ENCODE assay signal across 8 cellular contexts in genomic region chr3:192566706-192567290, GRCh38.
DNase-seq lines count a peak whose midpoint lies in the region; ATAC-seq and TF ChIP-seq lines count a peak whose summit lies in the region.

No MANE protein-coding gene starts in this region.

- H3K4me3 Mint-ChIP-seq in activated T-cell treated with anti-CD3 and anti-CD28 coated beads, Interleukin-2, amount 50 U/mL, for 24 hours = no peak overlapping the region

- TF ChIP-seq CTCF in KMS-11 (conservative IDR thresholded peaks at IDR 0.05; ENCODE audit: low read depth, low read length) (peak; percentile 76), fibroblast of mammary gland (conservative IDR thresholded peaks at IDR 0.05; ENCODE audit: control insufficient read depth, insufficient read depth, low read depth, low read length) (peak; percentile 71), upper lobe of left lung (IDR thresholded peaks at IDR 0.05) (peak in 5 of 6 experiments; percentile 43 to 58 (median 51))

- H3K9ac ChIP-seq in KMS-11 = no peak overlapping the region

- DNase-seq in EH (ENCODE audit: low read depth) (peak; percentile 80), OCI-M2 (lab: John Stamatoyannopoulos, UW; ENCODE audit: unreplicated experiment) (peak; percentile 21), fibroblast of mammary gland (ENCODE audit: low read depth) (peak; percentile 85), non-pigmented ciliary epithelial cell (ENCODE audit: low read depth) (peak; percentile 74), upper lobe of left lung (peak in 1 of 2 donors; percentile 61)
- DNase-seq in activated T-cell treated with anti-CD3 and anti-CD28 coated beads, Interleukin-2, amount 50 U/mL, for 24 hours = peak; percentile 49

- H3K36me3 ChIP-seq in KMS-11 (ENCODE audit: insufficient read depth) = no peaks in the 10 kb centered on the region
- H3K36me3 ChIP-seq in upper lobe of left lung = no peaks in the 10 kb centered on the region

- H2AFZ ChIP-seq in KMS-11 (ENCODE audit: low read depth) = no peak overlapping the region

- no peaks in the 10 kb centered on the region for H3K36me3 Mint-ChIP-seq in activated T-cell treated with anti-CD3 and anti-CD28 coated beads, Interleukin-2, amount 50 U/mL, for 24 hours (ENCODE audit: low read depth)

- 12 to 15% methylated on average over 6 of the region's 6 CpGs for WGBS in upper lobe of left lung, 2 donors

- ATAC-seq in GM21786 (IDR thresholded peaks at IDR 0.05; ENCODE audit: unreplicated experiment) (peak; percentile 77), upper lobe of left lung (ENCODE audit: low FRiP score in 2 of 2) (peak; percentile 77 to 87)

- no peak overlapping the region for H3K4me3 ChIP-seq in KMS-11 (IDR thresholded peaks at IDR 0.05; ENCODE audit: insufficient read depth, low read depth, low read length)
- no peak overlapping the region for H3K4me3 ChIP-seq in fibroblast of mammary gland (ENCODE audit: control insufficient read depth, low read depth, low read length)
- H3K4me3 ChIP-seq in upper lobe of left lung = no peak overlapping the region

- H4K20me1 ChIP-seq in KMS-11 (ENCODE audit: insufficient read depth) = no peaks in the 10 kb centered on the region

- TF ChIP-seq EP300 in upper lobe of left lung (IDR thresholded peaks at IDR 0.05) = no peak

- no peaks in the 10 kb centered on the region for H3K9me3 ChIP-seq in upper lobe of left lung

- H3K4me2 ChIP-seq in KMS-11 = no peak overlapping the region

- peaks cover 32% of the 10 kb centered on the region for H3K27me3 Mint-ChIP-seq in activated T-cell treated with anti-CD3 and anti-CD28 coated beads, Interleukin-2, amount 50 U/mL, for 24 hours

- H3K79me2 ChIP-seq in KMS-11 (ENCODE audit: insufficient read depth, low read depth) = no peaks in the 10 kb centered on the region

- no peak for TF ChIP-seq POLR2A in upper lobe of left lung (IDR thresholded peaks at IDR 0.05)

- H3K4me1 ChIP-seq in KMS-11 (ENCODE audit: low read depth, poor library complexity, severe bottlenecking) (no peaks in the 10 kb centered on the region), upper lobe of left lung (peaks cover 0 to 9% (median 0%) of the 10 kb centered on the region in 4 donors)

- H3K4me1 Mint-ChIP-seq in activated T-cell treated with anti-CD3 and anti-CD28 coated beads, Interleukin-2, amount 50 U/mL, for 24 hours (ENCODE audit: low read depth) = peaks cover 8% of the 10 kb centered on the region

- no peaks in the 10 kb centered on the region for H3K27me3 ChIP-seq in KMS-11 (ENCODE audit: insufficient read depth, low read depth)
- H3K27me3 ChIP-seq in upper lobe of left lung = no peaks in the 10 kb centered on the region

- H3K27ac Mint-ChIP-seq in activated T-cell treated with anti-CD3 and anti-CD28 coated beads, Interleukin-2, amount 50 U/mL, for 24 hours = no peak overlapping the region

- H3K9me3 Mint-ChIP-seq in activated T-cell treated with anti-CD3 and anti-CD28 coated beads, Interleukin-2, amount 50 U/mL, for 24 hours = no peaks in the 10 kb centered on the region

- no peak overlapping the region for H3K27ac ChIP-seq in KMS-11
- no peak overlapping the region for H3K27ac ChIP-seq in upper lobe of left lung
